Comparison of ENCODE assay signal across 21 cellular contexts in genomic region chr14:69214376-69214775, GRCh38. TPM values are rescaled to one million over a fixed set of nuclear protein-coding genes. Genes with fewer than 3 reads are reported as not detected.
A peak's percentile ranks its signal among the peaks of the same experiment; 100 is the strongest.
DNase-seq lines count a peak whose midpoint lies in the region; ATAC-seq, FAIRE-seq and TF ChIP-seq lines count a peak whose summit lies in the region.
"Had no signal": no experiment of that assay in that cellular context is flagged by ENCODE, and none has a peak within 500 bp of the region (broad histone marks: within the 10 kb centered on the region; RNA-seq: fewer than 3 reads in every experiment).

No MANE protein-coding gene starts in this region.

- FAIRE-seq in pancreas (lab: Jason Lieb, UNC), result peak; percentile 70
- FAIRE-seq in GM19239 (lab: Jason Lieb, UNC), result no peak
- FAIRE-seq: D721Med had no signal

- H3K4me3 ChIP-seq in HEK293 (ENCODE audit: low read depth, low read length), result no peak overlapping the region
- no peak overlapping the region for H3K4me3 ChIP-seq in fibroblast of villous mesenchyme (ENCODE audit: low read depth, low read length)
- H3K4me3 ChIP-seq in pancreas, result no peak overlapping the region
- no peak overlapping the region for H3K4me3 ChIP-seq in colonic mucosa
- H3K4me3 ChIP-seq: ovary, right lobe of liver, upper lobe of left lung had no signal

- no peak for TF ChIP-seq CTCF in HEK293 (tag by site-specific recombination; IDR thresholded peaks at IDR 0.05)
- TF ChIP-seq CTCF in VCaP (conservative IDR thresholded peaks at IDR 0.05), result no peak
- no peak for TF ChIP-seq CTCF in fibroblast of villous mesenchyme (IDR thresholded peaks at IDR 0.05; ENCODE audit: insufficient read depth, low read depth, low read length)
- no peak for TF ChIP-seq CTCF in pancreas (IDR thresholded peaks at IDR 0.05)
- TF ChIP-seq CTCF in colonic mucosa (IDR thresholded peaks at IDR 0.05), result no peak

- H3K4me1 ChIP-seq in HEK293 (ENCODE audit: control insufficient read depth, insufficient read depth, low read length), result peaks cover 5% of the 10 kb centered on the region; the same call in 1 of the 2 replicates
- peaks cover 0 to under 1% (median 0%) of the 10 kb centered on the region in 3 donors for H3K4me1 ChIP-seq in pancreas
- H3K4me1 ChIP-seq in colonic mucosa, result no peaks in the 10 kb centered on the region
- H3K4me1 ChIP-seq: right lobe of liver, upper lobe of left lung had no signal

- DNase-seq in fibroblast of villous mesenchyme (ENCODE audit: low read depth) (peak; percentile 17), pancreas (no peak), NCI-H446 treated with DMSO at 0.1 percent for 48 hours (lab: John Stamatoyannopoulos, UW) (no peak), GM19239 (ENCODE audit: insufficient read length, low spot score) (no peak), colonic mucosa (no peak)
- DNase-seq: activated naive CD4-positive, alpha-beta T cell treated with anti-CD3 and anti-CD28 coated beads, Interleukin-2, amount 50 U/mL, for 16 hours; activated T-cell treated with anti-CD3 and anti-CD28 coated beads, Interleukin-2, amount 50 U/mL, for 72 hours; aorta; naive thymus-derived CD8-positive, alpha-beta T cell; NCI-H1436 treated with DMSO at 0.1 percent for 48 hours; NCI-H2171; NCI-H774; ovary; right lobe of liver; SHP77; upper lobe of left lung had no signal

- peaks cover 18 to 24% of the 10 kb centered on the region in 2 experiments; a peak in 2 of 3 replicates for H3K36me3 ChIP-seq in HEK293 (ENCODE audit: control insufficient read depth in 2 of 2, insufficient read depth in 1 of 2, low read length in 2 of 2)
- H3K36me3 ChIP-seq in pancreas, result peaks cover 0 to 15% (median 0%) of the 10 kb centered on the region in 3 donors
- no peaks in the 10 kb centered on the region for H3K36me3 ChIP-seq in colonic mucosa
- H3K36me3 ChIP-seq: ovary, right lobe of liver had no signal

- 19 to 22% methylated on average over 2 of the region's 2 CpGs for WGBS in pancreas, 2 donors

- intact Hi-C loops in pancreas (cut with DNase I) (no loop called here), colonic mucosa (cut with DNase I) (no loop called here)

- POLR2A ChIA-PET in HEK293 (lab: Yijun Ruan, JAX), result no interaction called here

- H3K27me3 ChIP-seq in pancreas, result no peaks in the 10 kb centered on the region
- H3K27me3 ChIP-seq in colonic mucosa, result no peaks in the 10 kb centered on the region
- H3K27me3 ChIP-seq: ovary, right lobe of liver, upper lobe of left lung had no signal

- CTCF ChIA-PET in HEK293 (lab: Yijun Ruan, JAX), result interaction anchor here (0.6 to 1.0 kb wide), 2 partner anchors 13 to 101 kb away, joined by 3 to 5 read pairs; no protein-coding TSS in a partner anchor

- H3K9me3 ChIP-seq in HEK293 (ENCODE audit: control insufficient read depth, insufficient read depth, low read depth, low read length) (no peaks in the 10 kb centered on the region), pancreas (no peaks in the 10 kb centered on the region), colonic mucosa (no peaks in the 10 kb centered on the region)
- H3K9me3 ChIP-seq: ovary, right lobe of liver, upper lobe of left lung had no signal

- no peak overlapping the region for H3K9ac ChIP-seq in colonic mucosa (ENCODE audit: low read depth in 2 of 2, low read length in 2 of 2)

- no peak overlapping the region for H3K27ac ChIP-seq in HEK293 (ENCODE audit: extremely low read depth, low read depth, low read length)
- H3K27ac ChIP-seq in VCaP, result peak overlapping the region; percentile 40
- H3K27ac ChIP-seq in pancreas, result no peak overlapping the region
- H3K27ac ChIP-seq in colonic mucosa, result no peak overlapping the region
- H3K27ac ChIP-seq: C4-2B, ovary, right lobe of liver had no signal

- peak; percentile 86 to 94 (median 90) for ATAC-seq in pancreas
- ATAC-seq: activated T-cell treated with anti-CD3 and anti-CD28 coated beads, Interleukin-2, amount 50 U/mL, for 72 hours; naive thymus-derived CD8-positive, alpha-beta T cell; right lobe of liver had no signal

TF ChIP-seq in HEK293, 187 proteins besides CTCF, POLR2A, EP300 and RAD21 (continues in another document):
- TF ChIP-seq ZNF785 (tag by site-specific recombination; IDR thresholded peaks at IDR 0.05) (no peak), GLIS1 (tag by site-specific recombination; IDR thresholded peaks at IDR 0.05) (no peak), YY2 (tag by site-specific recombination; IDR thresholded peaks at IDR 0.05) (no peak), FEZF1 (tag by site-specific recombination; IDR thresholded peaks at IDR 0.05) (peak; percentile 83), ZNF280D (tag by site-specific recombination; IDR thresholded peaks at IDR 0.05) (no peak), OSR2 (tag by site-specific recombination; IDR thresholded peaks at IDR 0.05) (peak; percentile 14; the same call in 1 of the 2 replicates), ZNF843 (tag by site-specific recombination; IDR thresholded peaks at IDR 0.05) (no peak), ZSCAN30 (tag by site-specific recombination; IDR thresholded peaks at IDR 0.05) (no peak), ZNF341 (tag by site-specific recombination; IDR thresholded peaks at IDR 0.05; ENCODE audit: low read depth) (no peak), ZBTB44 (tag by site-specific recombination; IDR thresholded peaks at IDR 0.05) (no peak), WT1 (tag by site-specific recombination; IDR thresholded peaks at IDR 0.05) (peak; percentile 24; the same call in 1 of the 2 replicates), ZXDB (tag by site-specific recombination; IDR thresholded peaks at IDR 0.05) (no peak), ZNF311 (tag by site-specific recombination; IDR thresholded peaks at IDR 0.05; ENCODE audit: borderline replicate concordance) (no peak), ZNF558 (tag by site-specific recombination; IDR thresholded peaks at IDR 0.05) (no peak), ZNF629 (tag by site-specific recombination; IDR thresholded peaks at IDR 0.05) (no peak), ZNF157 (tag by site-specific recombination; IDR thresholded peaks at IDR 0.05) (no peak), ZEB2 (tag by site-specific recombination; IDR thresholded peaks at IDR 0.05) (no peak), ZNF561 (tag by site-specific recombination; IDR thresholded peaks at IDR 0.05; ENCODE audit: borderline replicate concordance) (0 out of 2 replicates have a peak, but pooled peaks have one; percentile 22), GLIS2 (tag by site-specific recombination; IDR thresholded peaks at IDR 0.05) (no peak)
- TF ChIP-seq, protein P1, sequence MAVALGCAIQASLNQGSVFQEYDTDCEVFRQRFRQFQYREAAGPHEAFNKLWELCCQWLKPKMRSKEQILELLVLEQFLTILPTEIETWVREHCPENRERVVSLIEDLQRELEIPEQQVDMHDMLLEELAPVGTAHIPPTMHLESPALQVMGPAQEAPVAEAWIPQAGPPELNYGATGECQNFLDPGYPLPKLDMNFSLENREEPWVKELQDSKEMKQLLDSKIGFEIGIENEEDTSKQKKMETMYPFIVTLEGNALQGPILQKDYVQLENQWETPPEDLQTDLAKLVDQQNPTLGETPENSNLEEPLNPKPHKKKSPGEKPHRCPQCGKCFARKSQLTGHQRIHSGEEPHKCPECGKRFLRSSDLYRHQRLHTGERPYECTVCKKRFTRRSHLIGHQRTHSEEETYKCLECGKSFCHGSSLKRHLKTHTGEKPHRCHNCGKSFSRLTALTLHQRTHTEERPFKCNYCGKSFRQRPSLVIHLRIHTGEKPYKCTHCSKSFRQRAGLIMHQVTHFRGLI (tag by site-specific recombination; IDR thresholded peaks at IDR 0.05), result no peak

RNA-seq across cellular contexts. Expression of gene EXD2, which starts 23.1 kb away (rescaled TPM):
- total RNA-seq in fibroblast of villous mesenchyme (16.8 and 18.6 TPM in 2 replicates), pancreas (10 to 100 TPM; 16.4 to 24.5 (median 19.9) TPM), colonic mucosa (10 to 100 TPM; 21.9 to 24.2 TPM)
- polyA plus RNA-seq in pancreas, result 10 to 100 TPM in 1 of 2 donors, 1 to 10 TPM in 1; 9.5 to 14.2 TPM

RNA-seq across cellular contexts. Expression of gene GALNT16, which starts 45.6 kb away (rescaled TPM):
- total RNA-seq in fibroblast of villous mesenchyme, result under 0.01 TPM in 2 replicates
- total RNA-seq in pancreas, result 1 to 10 TPM in 5 of 6 donors, under 1 TPM in 1; 0.93 to 3.2 (median 2.4) TPM
- polyA plus RNA-seq in pancreas, result 1 to 10 TPM; 1.5 to 1.7 TPM
- 1 to 10 TPM in 1 of 2 donors, under 1 TPM in 1; 0.22 to 1.6 TPM for total RNA-seq in colonic mucosa
- total RNA-seq: MCF 10A; naive thymus-derived CD8-positive, alpha-beta T cell had no signal
- polyA plus RNA-seq: naive thymus-derived CD8-positive, alpha-beta T cell had no signal
